Comparison of ENCODE assay signal across 8 cellular contexts in genomic region chr2:121649402-121649651, GRCh38. TPM values are rescaled to one million over a fixed set of nuclear protein-coding genes. Genes with fewer than 3 reads are reported as not detected.
DNase-seq lines count a peak whose midpoint lies in the region; ATAC-seq, FAIRE-seq and TF ChIP-seq lines count a peak whose summit lies in the region.

Gene CLASP1, minus strand, starts transcription at chr2:121649462. Its CDS starts 43,567 bp downstream, at chr2:121605895.

- peak; percentile 98 for DNase-seq in DMS 273 (lab: John Stamatoyannopoulos, UW; ENCODE audit: unreplicated experiment)
- DNase-seq in RCC 7860 (ENCODE audit: low spot score) = peak; percentile 94
- peak; percentile 94 for DNase-seq in activated T-helper 1 cell treated with anti-CD3 and anti-CD28 coated beads, Interleukin-12 subunit alpha, Interleukin-12 subunit beta, Interleukin-2, Interleukin-4 antibody, amounts not matched to agents 30 ng/mL and 10 ng/mL and 1 ng/mL, durations not matched to agents 14 hours and 24 hours and 36 hours (ENCODE audit: low spot score)
- peak; percentile 84 for DNase-seq in esophagus squamous epithelium (lab: John Stamatoyannopoulos, UW)
- DNase-seq in myocyte (ENCODE audit: low read depth) = peak; percentile 99

- peaks cover 3% of the 10 kb centered on the region for H3K36me3 Mint-ChIP-seq in IgD-negative memory B cell
- peaks cover 32% of the 10 kb centered on the region for H3K36me3 Mint-ChIP-seq in activated T-helper 1 cell treated with anti-CD3 and anti-CD28 coated beads, Interleukin-12 subunit alpha, Interleukin-12 subunit beta, Interleukin-2, Interleukin-4 antibody, amounts not matched to agents 30 ng/mL and 10 ng/mL and 1 ng/mL, durations not matched to agents 14 hours and 24 hours and 36 hours (ENCODE audit: low read depth)
- peaks cover 10% of the 10 kb centered on the region for H3K36me3 Mint-ChIP-seq in stimulated activated memory B cell treated with anti-CD40 and anti-IgM and Interleukin-4, amounts not matched to agents 10 μg/mL and 1 μg/mL and 100 μg/mL, for 72 hours

- peaks cover 7 to 57% (median 22%) of the 10 kb centered on the region in 3 donors for H3K4me1 ChIP-seq in esophagus squamous epithelium

- peak within 1 kb of the TSS; percentile 99 to 100 (median 100) for H3K27ac Mint-ChIP-seq in IgD-negative memory B cell
- H3K27ac Mint-ChIP-seq in activated T-helper 1 cell treated with anti-CD3 and anti-CD28 coated beads, Interleukin-12 subunit alpha, Interleukin-12 subunit beta, Interleukin-2, Interleukin-4 antibody, amounts not matched to agents 30 ng/mL and 10 ng/mL and 1 ng/mL, durations not matched to agents 14 hours and 24 hours and 36 hours = peak within 1 kb of the TSS; percentile 100
- peak within 1 kb of the TSS; percentile 99 for H3K27ac Mint-ChIP-seq in stimulated activated memory B cell treated with anti-CD40 and anti-IgM and Interleukin-4, amounts not matched to agents 10 μg/mL and 1 μg/mL and 100 μg/mL, for 72 hours

- peak within 1 kb of the TSS; percentile 99 to 100 (median 100) for H3K4me3 Mint-ChIP-seq in IgD-negative memory B cell
- H3K4me3 Mint-ChIP-seq in activated T-helper 1 cell treated with anti-CD3 and anti-CD28 coated beads, Interleukin-12 subunit alpha, Interleukin-12 subunit beta, Interleukin-2, Interleukin-4 antibody, amounts not matched to agents 30 ng/mL and 10 ng/mL and 1 ng/mL, durations not matched to agents 14 hours and 24 hours and 36 hours = peak within 1 kb of the TSS; percentile 97
- H3K4me3 Mint-ChIP-seq in stimulated activated memory B cell treated with anti-CD40 and anti-IgM and Interleukin-4, amounts not matched to agents 10 μg/mL and 1 μg/mL and 100 μg/mL, for 72 hours = peak within 1 kb of the TSS; percentile 97

- H3K4me3 ChIP-seq in esophagus squamous epithelium = peak within 1 kb of the TSS; percentile 73 to 95 (median 81)

- H3K36me3 ChIP-seq in esophagus squamous epithelium = no peaks in the 10 kb centered on the region

- H3K4me1 Mint-ChIP-seq in IgD-negative memory B cell = peaks cover 34 to 48% (median 43%) of the 10 kb centered on the region in 3 donors
- H3K4me1 Mint-ChIP-seq in activated T-helper 1 cell treated with anti-CD3 and anti-CD28 coated beads, Interleukin-12 subunit alpha, Interleukin-12 subunit beta, Interleukin-2, Interleukin-4 antibody, amounts not matched to agents 30 ng/mL and 10 ng/mL and 1 ng/mL, durations not matched to agents 14 hours and 24 hours and 36 hours (ENCODE audit: low read depth) = peaks cover 56% of the 10 kb centered on the region
- H3K4me1 Mint-ChIP-seq in stimulated activated memory B cell treated with anti-CD40 and anti-IgM and Interleukin-4, amounts not matched to agents 10 μg/mL and 1 μg/mL and 100 μg/mL, for 72 hours = peaks cover 59% of the 10 kb centered on the region

- H3K9me3 ChIP-seq in esophagus squamous epithelium = no peaks in the 10 kb centered on the region

- peak in 2 of 4 donors; percentile 55 to 65 for TF ChIP-seq POLR2A in esophagus squamous epithelium (IDR thresholded peaks at IDR 0.05)

- H3K27ac ChIP-seq in esophagus squamous epithelium = peak within 1 kb of the TSS; percentile 97 to 99 (median 98)

- TF ChIP-seq CTCF in esophagus squamous epithelium (IDR thresholded peaks at IDR 0.05) = no peak

- WGBS in esophagus squamous epithelium, 2 donors = 0% methylated on average over 12 to 18 of the region's 20 CpGs

- H3K27me3 ChIP-seq in esophagus squamous epithelium = no peaks in the 10 kb centered on the region

- peak; percentile 80 for FAIRE-seq in RCC 7860 (lab: Jason Lieb, UNC)

- no peaks in the 10 kb centered on the region for H3K27me3 Mint-ChIP-seq in IgD-negative memory B cell
- no peaks in the 10 kb centered on the region for H3K27me3 Mint-ChIP-seq in activated T-helper 1 cell treated with anti-CD3 and anti-CD28 coated beads, Interleukin-12 subunit alpha, Interleukin-12 subunit beta, Interleukin-2, Interleukin-4 antibody, amounts not matched to agents 30 ng/mL and 10 ng/mL and 1 ng/mL, durations not matched to agents 14 hours and 24 hours and 36 hours (ENCODE audit: insufficient read depth)
- H3K27me3 Mint-ChIP-seq in stimulated activated memory B cell treated with anti-CD40 and anti-IgM and Interleukin-4, amounts not matched to agents 10 μg/mL and 1 μg/mL and 100 μg/mL, for 72 hours = no peaks in the 10 kb centered on the region

- peak; percentile 90 for ATAC-seq in GM21529 (IDR thresholded peaks at IDR 0.05; ENCODE audit: unreplicated experiment)
- peak; percentile 98 for ATAC-seq in stimulated activated memory B cell treated with anti-CD40 and anti-IgM and Interleukin-4, amounts not matched to agents 10 μg/mL and 1 μg/mL and 100 μg/mL, for 72 hours

- no peaks in the 10 kb centered on the region for H3K9me3 Mint-ChIP-seq in IgD-negative memory B cell
- H3K9me3 Mint-ChIP-seq in activated T-helper 1 cell treated with anti-CD3 and anti-CD28 coated beads, Interleukin-12 subunit alpha, Interleukin-12 subunit beta, Interleukin-2, Interleukin-4 antibody, amounts not matched to agents 30 ng/mL and 10 ng/mL and 1 ng/mL, durations not matched to agents 14 hours and 24 hours and 36 hours = no peaks in the 10 kb centered on the region
- no peaks in the 10 kb centered on the region for H3K9me3 Mint-ChIP-seq in stimulated activated memory B cell treated with anti-CD40 and anti-IgM and Interleukin-4, amounts not matched to agents 10 μg/mL and 1 μg/mL and 100 μg/mL, for 72 hours

- intact Hi-C loops in activated T-helper 1 cell treated with anti-CD3 and anti-CD28 coated beads, Interleukin-12 subunit alpha, Interleukin-12 subunit beta, Interleukin-2, Interleukin-4 antibody, amounts not matched to agents 30 ng/mL and 10 ng/mL and 1 ng/mL, durations not matched to agents 14 hours and 24 hours and 36 hours (cut with micrococcal nuclease) = loop anchor here (1.0 kb wide), 5 partner anchors 50 to 119 kb away; partner anchors contain the start of genes NIFK, RNU4ATAC and TSN
- intact Hi-C loops in esophagus squamous epithelium (cut with DNase I) = no loop called here

RNA-seq across cellular contexts. Expression of gene CLASP1, which starts in this region (rescaled TPM):
- polyA plus RNA-seq in IgD-negative memory B cell = 16.0 TPM
- 62.6 and 72.6 TPM in 2 replicates for total RNA-seq in activated T-helper 1 cell treated with anti-CD3 and anti-CD28 coated beads, Interleukin-12 subunit alpha, Interleukin-12 subunit beta, Interleukin-2, Interleukin-4 antibody, amounts not matched to agents 30 ng/mL and 10 ng/mL and 1 ng/mL, durations not matched to agents 14 hours and 24 hours and 36 hours
- 10 to 100 TPM; 28.9 to 58.0 (median 41.9) TPM for total RNA-seq in esophagus squamous epithelium
- 42.4 and 43.9 TPM in 2 replicates for total RNA-seq in myocyte
- polyA plus RNA-seq in myocyte (2012) = 21.5 TPM

Comparison
In these comparisons a context has a peak if more than half of its experiments do, and no peak if none do; other contexts are left out.
1. Peak in every context shown above with its lines: DNase-seq, ATAC-seq, H3K4me3 ChIP-seq and H3K27ac ChIP-seq.